Comparison of ENCODE assay signal across 25 cellular contexts in the genomic region with DNA sequence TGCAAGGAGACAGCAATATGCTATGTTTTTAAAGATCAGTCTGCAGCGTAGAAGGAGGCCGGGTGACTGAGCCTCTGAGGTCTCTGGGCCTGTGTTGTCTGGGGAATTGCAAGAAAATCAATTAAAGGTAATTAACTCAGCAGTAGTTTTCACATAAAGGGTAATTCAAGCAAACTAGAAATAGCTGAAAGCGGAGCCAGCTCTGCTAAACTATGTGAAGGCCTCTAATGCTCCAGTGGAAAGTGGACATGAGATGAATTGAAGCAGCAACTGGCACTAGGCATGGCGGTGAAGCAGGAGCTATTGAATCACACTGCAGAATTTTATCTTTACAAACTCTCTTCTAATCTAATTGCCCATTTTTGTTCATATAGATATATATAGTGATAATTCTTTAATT.
DNase-seq lines count a peak whose midpoint lies in the region; ATAC-seq and TF ChIP-seq lines count a peak whose summit lies in the region.
"Had no signal": no experiment of that assay in that cellular context is flagged by ENCODE, and none has a peak within 500 bp of the region (broad histone marks: within the 10 kb centered on the region; RNA-seq: fewer than 3 reads in every experiment).

No MANE protein-coding gene starts in this region.

- peaks cover 82% of the 10 kb centered on the region for H3K4me1 ChIP-seq in DND-41 (ENCODE audit: insufficient read depth, low read length)
- H3K4me1 ChIP-seq in neural progenitor cell: peaks cover 25% of the 10 kb centered on the region
- no peaks in the 10 kb centered on the region for H3K4me1 ChIP-seq in tibial nerve
- H3K4me1 ChIP-seq: right atrium auricular region, suprapubic skin had no signal

- POLR2A ChIA-PET in RWPE1 (lab: Yijun Ruan, JAX; ENCODE audit: low non-redundant PET): no interaction called here

- H3K4me3 Mint-ChIP-seq in neural progenitor cell: no peak overlapping the region
- H3K4me3 Mint-ChIP-seq: activated CD4-positive, alpha-beta T cell treated with anti-CD3 and anti-CD28 coated beads for 36 hours; HFFc6; T-helper 2 cell treated with Interferon-gamma antibody and Interleukin-4, amounts not matched to agents 5 μg/mL and 100 μg/mL, for 36 hours had no signal

- H3K27me3 ChIP-seq in DND-41 (ENCODE audit: insufficient read depth, low read length, poor library complexity): no peaks in the 10 kb centered on the region
- no peaks in the 10 kb centered on the region for H3K27me3 ChIP-seq in neural progenitor cell
- no peaks in the 10 kb centered on the region for H3K27me3 ChIP-seq in tibial nerve
- H3K27me3 ChIP-seq: BLaER1, hepatocyte, right atrium auricular region, suprapubic skin had no signal

- H3K36me3 ChIP-seq in DND-41 (ENCODE audit: insufficient read depth, low read length) (no peaks in the 10 kb centered on the region), neural progenitor cell (no peaks in the 10 kb centered on the region), tibial nerve (no peaks in the 10 kb centered on the region)
- H3K36me3 ChIP-seq: BLaER1, right atrium auricular region, suprapubic skin had no signal

- no peak for TF ChIP-seq EP300 in tibial nerve (IDR thresholded peaks at IDR 0.05)

- no peaks in the 10 kb centered on the region for H3K36me3 Mint-ChIP-seq in neural progenitor cell
- H3K36me3 Mint-ChIP-seq: activated naive CD4-positive, alpha-beta T cell treated with anti-CD3 and anti-CD28 coated beads, Interleukin-2, amount 50 U/mL, for 72 hours had no signal

- no peak for TF ChIP-seq CTCF in DND-41 (IDR thresholded peaks at IDR 0.05; ENCODE audit: borderline replicate concordance, extremely low read depth, low read length, poor library complexity, severe bottlenecking)
- TF ChIP-seq CTCF in neural progenitor cell (IDR thresholded peaks at IDR 0.05): no peak
- TF ChIP-seq CTCF in RWPE1 (conservative IDR thresholded peaks at IDR 0.05; ENCODE audit: low read depth): no peak
- TF ChIP-seq CTCF in tibial nerve (IDR thresholded peaks at IDR 0.05): no peak

- H3K79me2 ChIP-seq in DND-41 (ENCODE audit: insufficient read depth, low read length) (no peaks in the 10 kb centered on the region), neural progenitor cell (ENCODE audit: low read depth) (no peaks in the 10 kb centered on the region)
- H3K79me2 ChIP-seq: hepatocyte had no signal

- H3K9me3 ChIP-seq in DND-41 (ENCODE audit: insufficient read depth, low read length, severe bottlenecking): no peaks in the 10 kb centered on the region
- no peaks in the 10 kb centered on the region for H3K9me3 ChIP-seq in neural progenitor cell (ENCODE audit: low read depth)
- no peaks in the 10 kb centered on the region for H3K9me3 ChIP-seq in tibial nerve
- H3K9me3 ChIP-seq: BLaER1, right atrium auricular region, suprapubic skin had no signal

- peak overlapping the region; percentile 66 for H3K27ac ChIP-seq in DND-41 (ENCODE audit: low read length)
- H3K27ac ChIP-seq in neural progenitor cell: peak overlapping the region; percentile 67
- no peak overlapping the region for H3K27ac ChIP-seq in RWPE1
- H3K27ac ChIP-seq in tibial nerve: no peak overlapping the region
- H3K27ac ChIP-seq: BLaER1, hepatocyte, right atrium auricular region, suprapubic skin had no signal

- no peak for DNase-seq in DND-41
- peak; percentile 27 for DNase-seq in NCI-H1417 treated with DMSO at 0.1 percent for 48 hours (lab: John Stamatoyannopoulos, UW)
- peak; percentile 35 for DNase-seq in NCI-H2227 treated with DMSO at 0.1 percent for 48 hours (lab: John Stamatoyannopoulos, UW)
- DNase-seq in neural progenitor cell (ENCODE audit: low spot score): peak; percentile 17
- DNase-seq in RWPE1 (ENCODE audit: low spot score): no peak
- DNase-seq in tibial nerve (ENCODE audit: low spot score in 2 of 2): no peak
- no peak for DNase-seq in activated CD8-positive, alpha-beta memory T cell treated with anti-CD3 and anti-CD28 coated beads, Interleukin-2, amount 50 U/mL, for 48 hours
- DNase-seq: activated CD4-positive, alpha-beta T cell treated with anti-CD3 and anti-CD28 coated beads for 36 hours; activated T-cell treated with anti-CD3 and anti-CD28 coated beads for 4 hours; amygdala; DMS53; HFFc6; Karpas-422; NCI-H2107; SHP77; small intestine; stimulated activated naive CD4-positive, alpha-beta T cell treated with Interleukin-2 at 50 U/mL for 16 hours had no signal

- H3K9ac ChIP-seq in DND-41 (ENCODE audit: low read depth, low read length) (no peak overlapping the region), neural progenitor cell (no peak overlapping the region)
- H3K9ac ChIP-seq: BLaER1 had no signal

- ATAC-seq in DND-41 (ENCODE audit: insufficient read depth, low read depth): no peak
- ATAC-seq in GM18858 (IDR thresholded peaks at IDR 0.05; ENCODE audit: unreplicated experiment): no peak
- ATAC-seq: activated CD4-positive, alpha-beta T cell treated with anti-CD3 and anti-CD28 coated beads for 36 hours; activated naive CD4-positive, alpha-beta T cell treated with anti-CD3 and anti-CD28 coated beads, Interleukin-2, amount 50 U/mL, for 72 hours; Panc1 had no signal

- no peaks in the 10 kb centered on the region for H3K9me3 Mint-ChIP-seq in neural progenitor cell
- H3K9me3 Mint-ChIP-seq: activated naive CD4-positive, alpha-beta T cell treated with anti-CD3 and anti-CD28 coated beads, Interleukin-2, amount 50 U/mL, for 72 hours; HFFc6; T-helper 2 cell treated with Interferon-gamma antibody and Interleukin-4, amounts not matched to agents 5 μg/mL and 100 μg/mL, for 36 hours had no signal

- 85 to 86% methylated on average over 4 of the region's 4 CpGs for WGBS in tibial nerve, 2 donors

- H3K4me1 Mint-ChIP-seq in neural progenitor cell: peaks cover 6% of the 10 kb centered on the region

- no peaks in the 10 kb centered on the region for H3K27me3 Mint-ChIP-seq in neural progenitor cell (ENCODE audit: insufficient read depth, low read depth)

- H3K27ac Mint-ChIP-seq in neural progenitor cell: peak overlapping the region; percentile 81
- H3K27ac Mint-ChIP-seq: activated CD4-positive, alpha-beta T cell treated with anti-CD3 and anti-CD28 coated beads for 36 hours; activated naive CD4-positive, alpha-beta T cell treated with anti-CD3 and anti-CD28 coated beads, Interleukin-2, amount 50 U/mL, for 72 hours; HFFc6; T-helper 2 cell treated with Interferon-gamma antibody and Interleukin-4, amounts not matched to agents 5 μg/mL and 100 μg/mL, for 36 hours had no signal

- no peak overlapping the region for H3K4me3 ChIP-seq in DND-41 (ENCODE audit: low read depth in 1 of 2, low read length in 2 of 2)
- no peak overlapping the region for H3K4me3 ChIP-seq in neural progenitor cell
- no peak overlapping the region for H3K4me3 ChIP-seq in tibial nerve
- H3K4me3 ChIP-seq: BLaER1, hepatocyte, right atrium auricular region, suprapubic skin had no signal

- H4K20me1 ChIP-seq in DND-41 (ENCODE audit: insufficient read depth, low read length) (no peaks in the 10 kb centered on the region), neural progenitor cell (ENCODE audit: low read depth) (no peaks in the 10 kb centered on the region)
- H4K20me1 ChIP-seq: BLaER1 had no signal

- TF ChIP-seq POLR2A in tibial nerve (IDR thresholded peaks at IDR 0.05): no peak

- H2AFZ ChIP-seq in DND-41 (ENCODE audit: low read depth, low read length) (peak overlapping the region; percentile 56; the same call in 1 of the 2 replicates), neural progenitor cell (replicated peaks) (peak overlapping the region; percentile 71)
- H2AFZ ChIP-seq: hepatocyte had no signal

- H3F3A ChIP-seq in neural progenitor cell (ENCODE audit: low read depth): no peaks in the 10 kb centered on the region

- CTCF ChIA-PET in RWPE1 (lab: Yijun Ruan, JAX): interaction anchor here (0.5 kb wide), 1 partner anchor 14 kb away, joined by 3 read pairs; no protein-coding TSS in a partner anchor

- H3K4me2 ChIP-seq in DND-41 (ENCODE audit: insufficient read depth, low read length): no peak overlapping the region
- H3K4me2 ChIP-seq in neural progenitor cell: peak overlapping the region; percentile 47
- H3K4me2 ChIP-seq: BLaER1, hepatocyte had no signal

Comparison
In these comparisons a context has a peak if more than half of its experiments do, and no peak if none do; other contexts are left out.
1. DNase-seq: peak in NCI-H1417 treated with DMSO at 0.1 percent for 48 hours (single experiment), NCI-H2227 treated with DMSO at 0.1 percent for 48 hours (single experiment) and neural progenitor cell (single experiment); none in DND-41 (single experiment), RWPE1 (single experiment), tibial nerve (0 of 2) and activated CD8-positive, alpha-beta memory T cell treated with anti-CD3 and anti-CD28 coated beads, Interleukin-2, amount 50 U/mL, for 48 hours (single experiment).
2. H3K27ac ChIP-seq: peak in DND-41 (single experiment) and neural progenitor cell (single experiment); none in RWPE1 (single experiment) and tibial nerve (0 of 4).